In the genomic region with DNA sequence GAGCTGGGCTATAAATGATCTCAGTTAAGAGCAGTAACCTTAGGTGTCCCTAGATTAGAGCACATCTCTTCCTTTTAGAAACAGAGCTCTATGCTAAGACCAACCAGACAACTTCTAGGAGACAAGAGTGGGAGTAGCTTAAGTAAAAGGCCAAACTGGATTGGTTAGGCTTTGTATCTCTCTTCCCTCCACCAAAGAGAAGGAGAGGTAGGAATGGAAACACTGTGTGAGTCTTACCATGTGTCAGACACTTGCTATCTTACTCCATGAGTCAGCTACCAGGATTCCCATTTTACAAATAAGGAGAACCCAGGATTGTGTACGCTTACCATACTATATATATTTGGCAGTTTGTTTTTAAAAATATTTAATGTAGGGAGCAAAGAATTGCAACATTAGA, we compare ENCODE assay signal across 20 cellular contexts.
A peak's percentile ranks its signal among the peaks of the same experiment; 100 is the strongest.
DNase-seq lines count a peak whose midpoint lies in the region.
"Had no signal": no experiment of that assay in that cellular context is flagged by ENCODE, and none has a peak within 500 bp of the region (broad histone marks: within the 10 kb centered on the region; RNA-seq: fewer than 3 reads in every experiment).

No MANE protein-coding gene starts in this region.

- H3K27ac ChIP-seq in caudate nucleus (ENCODE audit: low read depth, low read length) = no peak overlapping the region
- H3K27ac ChIP-seq: A549, GM23248, HL-60, KMS-11 had no signal

- DNase-seq in A172 (ENCODE audit: low spot score) (peak; percentile 2), HT1080 (ENCODE audit: low read depth) (peak; percentile 20), RKO (ENCODE audit: low spot score) (peak; percentile 32), iris pigment epithelial cell (ENCODE audit: low read depth) (peak; percentile 4), SK-N-DZ (ENCODE audit: low spot score) (no peak), caudate nucleus (lab: John Stamatoyannopoulos, UW) (no peak)
- no peak for DNase-seq in activated CD4-positive, alpha-beta T cell treated with anti-CD3 and anti-CD28 coated beads for 48 hours
- DNase-seq: BE2C, GM23248, H9, NCI-H1105, NCI-H146, NCI-H2029 treated with DMSO at 0.1 percent for 48 hours, NCI-H2171 treated with DMSO at 0.1 percent for 48 hours, NCI-H748 treated with DMSO at 0.1 percent for 48 hours, Right ventricle myocardium superior, T-helper 17 cell had no signal

Comparison
In these comparisons a context has a peak if more than half of its experiments do, and no peak if none do; other contexts are left out.
1. DNase-seq: peak in A172 (single experiment), HT1080 (single experiment), RKO (single experiment) and iris pigment epithelial cell (single experiment); none in SK-N-DZ (single experiment), caudate nucleus (0 of 61) and activated CD4-positive, alpha-beta T cell treated with anti-CD3 and anti-CD28 coated beads for 48 hours (single experiment).